Comparison of ENCODE assay signal across 7 cellular contexts in the genomic region with DNA sequence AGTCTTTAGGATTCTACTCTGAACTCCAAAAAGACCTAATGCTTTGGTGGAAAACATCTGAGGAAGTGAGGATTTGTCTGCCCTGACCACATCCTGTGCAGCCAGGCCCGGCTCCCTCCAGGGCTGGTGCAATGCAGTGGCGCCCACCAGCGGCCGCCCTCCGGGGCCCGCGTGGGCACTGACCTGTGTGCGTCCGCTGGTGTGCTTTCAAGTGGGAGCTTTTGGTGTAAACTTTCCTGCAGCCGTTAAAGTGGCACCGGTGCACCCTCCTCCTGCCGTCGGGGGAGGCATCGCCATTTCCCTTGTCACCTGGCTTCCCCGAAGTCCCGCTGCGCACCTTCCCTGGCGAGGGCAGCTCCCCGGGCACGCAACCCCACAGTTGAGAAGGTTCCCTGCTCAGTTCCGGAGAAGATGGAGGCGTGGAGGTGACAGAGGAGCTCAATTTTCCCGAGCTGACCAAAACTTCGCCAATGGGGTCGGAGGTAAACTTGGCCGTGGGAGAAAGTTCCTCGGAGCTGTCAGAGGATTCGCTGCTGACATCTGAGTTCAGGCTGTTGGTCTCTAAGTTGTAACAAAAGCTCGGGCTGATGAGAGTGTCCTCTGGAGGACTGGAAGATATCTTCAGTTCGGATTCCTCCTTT. TPM values are rescaled to one million over a fixed set of nuclear protein-coding genes. Genes with fewer than 3 reads are reported as not detected.
DNase-seq lines count a peak whose midpoint lies in the region; ATAC-seq and TF ChIP-seq lines count a peak whose summit lies in the region.

No MANE protein-coding gene starts in this region.

- H3K4me3 ChIP-seq in GM23338 (peak overlapping the region; percentile 86; the same call in 1 of the 2 replicates), upper lobe of left lung (peak overlapping the region; percentile 65 to 91 (median 78))

- no peak overlapping the region for H3K27ac ChIP-seq in GM23338 (ENCODE audit: low read depth)
- H3K27ac ChIP-seq in upper lobe of left lung, result peak overlapping the region; percentile 100

- DNase-seq in GM23338 (ENCODE audit: low spot score), result no peak
- peak; percentile 28 to 52 for DNase-seq in SW 1271 (lab: John Stamatoyannopoulos, UW)
- DNase-seq in central memory CD8-positive, alpha-beta T cell (ENCODE audit: low spot score in 2 of 2), result peak; percentile 31 to 38
- DNase-seq in medulla oblongata (ENCODE audit: extremely low spot score), result peak; percentile 57
- DNase-seq in upper lobe of left lung, result peak; percentile 76 to 92

- peaks cover 67% of the 10 kb centered on the region for H3K36me3 Mint-ChIP-seq in GM23338 (ENCODE audit: low read depth)
- peaks cover 99% of the 10 kb centered on the region for H3K36me3 Mint-ChIP-seq in central memory CD8-positive, alpha-beta T cell (ENCODE audit: insufficient read depth)

- no peaks in the 10 kb centered on the region for H3K9me3 ChIP-seq in upper lobe of left lung

- TF ChIP-seq CTCF in GM23338 (conservative IDR thresholded peaks at IDR 0.05; ENCODE audit: low read depth in 2 of 2) (peak; percentile 34 to 53), upper lobe of left lung (IDR thresholded peaks at IDR 0.05) (peak; percentile 37 to 76 (median 52))

- no peak for TF ChIP-seq EP300 in upper lobe of left lung (IDR thresholded peaks at IDR 0.05)

- H3K9me3 Mint-ChIP-seq in GM23338, result no peaks in the 10 kb centered on the region
- no peaks in the 10 kb centered on the region for H3K9me3 Mint-ChIP-seq in central memory CD8-positive, alpha-beta T cell

- H3K79me2 ChIP-seq in GM23338 (replicated peaks; ENCODE audit: insufficient read depth), result peaks cover 69% of the 10 kb centered on the region

- H3K27ac Mint-ChIP-seq in GM23338, result no peak overlapping the region
- peak overlapping the region; percentile 100 for H3K27ac Mint-ChIP-seq in central memory CD8-positive, alpha-beta T cell (ENCODE audit: low read depth)

- no peak overlapping the region for H2AFZ ChIP-seq in GM23338

- H3K27me3 ChIP-seq in GM23338 (ENCODE audit: insufficient read depth) (no peaks in the 10 kb centered on the region), upper lobe of left lung (no peaks in the 10 kb centered on the region)

- H3K4me1 Mint-ChIP-seq in GM23338, result peaks cover 36% of the 10 kb centered on the region
- peaks cover 84% of the 10 kb centered on the region for H3K4me1 Mint-ChIP-seq in central memory CD8-positive, alpha-beta T cell

- H3K9me2 ChIP-seq in GM23338 (ENCODE audit: insufficient read depth), result no peaks in the 10 kb centered on the region

- H3K4me1 ChIP-seq in GM23338 (ENCODE audit: insufficient read depth) (peaks cover 24% of the 10 kb centered on the region), upper lobe of left lung (peaks cover 47 to 59% (median 53%) of the 10 kb centered on the region in 4 donors)

- peaks cover 49% of the 10 kb centered on the region for H4K20me1 ChIP-seq in GM23338 (replicated peaks; ENCODE audit: insufficient read depth)

- peak overlapping the region; percentile 96 for H3K4me3 Mint-ChIP-seq in GM23338
- H3K4me3 Mint-ChIP-seq in central memory CD8-positive, alpha-beta T cell, result peak overlapping the region; percentile 97

- ATAC-seq in GM23338, result no peak
- ATAC-seq in central memory CD8-positive, alpha-beta T cell (replicated peaks; ENCODE audit: extremely low read depth, poor library complexity, severe bottlenecking), result no peak
- no peak for ATAC-seq in upper lobe of left lung (ENCODE audit: low FRiP score in 2 of 2)
- no peak for ATAC-seq in HG03135 (IDR thresholded peaks at IDR 0.05; ENCODE audit: unreplicated experiment)
- ATAC-seq in HG02938 (IDR thresholded peaks at IDR 0.05; ENCODE audit: unreplicated experiment), result no peak

- H3F3A ChIP-seq in GM23338 (replicated peaks; ENCODE audit: low read depth), result peaks cover 3% of the 10 kb centered on the region; the same call in 1 of the 2 replicates

- peak in 1 of 4 donors; percentile 17 for TF ChIP-seq POLR2A in upper lobe of left lung (IDR thresholded peaks at IDR 0.05)

- WGBS in upper lobe of left lung, 2 donors, result 43 to 50% methylated on average over 27 to 30 of the region's 30 CpGs

- H3K36me3 ChIP-seq in GM23338 (ENCODE audit: insufficient read depth), result peaks cover 50% of the 10 kb centered on the region
- peaks cover 30 to 61% (median 42%) of the 10 kb centered on the region in 4 donors for H3K36me3 ChIP-seq in upper lobe of left lung

- H3K4me2 ChIP-seq in GM23338, result peak overlapping the region; percentile 98

- peaks cover 33% of the 10 kb centered on the region for H3K27me3 Mint-ChIP-seq in GM23338 (ENCODE audit: insufficient read depth, low read depth, poor library complexity)
- no peaks in the 10 kb centered on the region for H3K27me3 Mint-ChIP-seq in central memory CD8-positive, alpha-beta T cell

TF ChIP-seq in GM23338, 12 proteins besides CTCF, POLR2A, EP300 and RAD21:
- TF ChIP-seq, protein P1, sequence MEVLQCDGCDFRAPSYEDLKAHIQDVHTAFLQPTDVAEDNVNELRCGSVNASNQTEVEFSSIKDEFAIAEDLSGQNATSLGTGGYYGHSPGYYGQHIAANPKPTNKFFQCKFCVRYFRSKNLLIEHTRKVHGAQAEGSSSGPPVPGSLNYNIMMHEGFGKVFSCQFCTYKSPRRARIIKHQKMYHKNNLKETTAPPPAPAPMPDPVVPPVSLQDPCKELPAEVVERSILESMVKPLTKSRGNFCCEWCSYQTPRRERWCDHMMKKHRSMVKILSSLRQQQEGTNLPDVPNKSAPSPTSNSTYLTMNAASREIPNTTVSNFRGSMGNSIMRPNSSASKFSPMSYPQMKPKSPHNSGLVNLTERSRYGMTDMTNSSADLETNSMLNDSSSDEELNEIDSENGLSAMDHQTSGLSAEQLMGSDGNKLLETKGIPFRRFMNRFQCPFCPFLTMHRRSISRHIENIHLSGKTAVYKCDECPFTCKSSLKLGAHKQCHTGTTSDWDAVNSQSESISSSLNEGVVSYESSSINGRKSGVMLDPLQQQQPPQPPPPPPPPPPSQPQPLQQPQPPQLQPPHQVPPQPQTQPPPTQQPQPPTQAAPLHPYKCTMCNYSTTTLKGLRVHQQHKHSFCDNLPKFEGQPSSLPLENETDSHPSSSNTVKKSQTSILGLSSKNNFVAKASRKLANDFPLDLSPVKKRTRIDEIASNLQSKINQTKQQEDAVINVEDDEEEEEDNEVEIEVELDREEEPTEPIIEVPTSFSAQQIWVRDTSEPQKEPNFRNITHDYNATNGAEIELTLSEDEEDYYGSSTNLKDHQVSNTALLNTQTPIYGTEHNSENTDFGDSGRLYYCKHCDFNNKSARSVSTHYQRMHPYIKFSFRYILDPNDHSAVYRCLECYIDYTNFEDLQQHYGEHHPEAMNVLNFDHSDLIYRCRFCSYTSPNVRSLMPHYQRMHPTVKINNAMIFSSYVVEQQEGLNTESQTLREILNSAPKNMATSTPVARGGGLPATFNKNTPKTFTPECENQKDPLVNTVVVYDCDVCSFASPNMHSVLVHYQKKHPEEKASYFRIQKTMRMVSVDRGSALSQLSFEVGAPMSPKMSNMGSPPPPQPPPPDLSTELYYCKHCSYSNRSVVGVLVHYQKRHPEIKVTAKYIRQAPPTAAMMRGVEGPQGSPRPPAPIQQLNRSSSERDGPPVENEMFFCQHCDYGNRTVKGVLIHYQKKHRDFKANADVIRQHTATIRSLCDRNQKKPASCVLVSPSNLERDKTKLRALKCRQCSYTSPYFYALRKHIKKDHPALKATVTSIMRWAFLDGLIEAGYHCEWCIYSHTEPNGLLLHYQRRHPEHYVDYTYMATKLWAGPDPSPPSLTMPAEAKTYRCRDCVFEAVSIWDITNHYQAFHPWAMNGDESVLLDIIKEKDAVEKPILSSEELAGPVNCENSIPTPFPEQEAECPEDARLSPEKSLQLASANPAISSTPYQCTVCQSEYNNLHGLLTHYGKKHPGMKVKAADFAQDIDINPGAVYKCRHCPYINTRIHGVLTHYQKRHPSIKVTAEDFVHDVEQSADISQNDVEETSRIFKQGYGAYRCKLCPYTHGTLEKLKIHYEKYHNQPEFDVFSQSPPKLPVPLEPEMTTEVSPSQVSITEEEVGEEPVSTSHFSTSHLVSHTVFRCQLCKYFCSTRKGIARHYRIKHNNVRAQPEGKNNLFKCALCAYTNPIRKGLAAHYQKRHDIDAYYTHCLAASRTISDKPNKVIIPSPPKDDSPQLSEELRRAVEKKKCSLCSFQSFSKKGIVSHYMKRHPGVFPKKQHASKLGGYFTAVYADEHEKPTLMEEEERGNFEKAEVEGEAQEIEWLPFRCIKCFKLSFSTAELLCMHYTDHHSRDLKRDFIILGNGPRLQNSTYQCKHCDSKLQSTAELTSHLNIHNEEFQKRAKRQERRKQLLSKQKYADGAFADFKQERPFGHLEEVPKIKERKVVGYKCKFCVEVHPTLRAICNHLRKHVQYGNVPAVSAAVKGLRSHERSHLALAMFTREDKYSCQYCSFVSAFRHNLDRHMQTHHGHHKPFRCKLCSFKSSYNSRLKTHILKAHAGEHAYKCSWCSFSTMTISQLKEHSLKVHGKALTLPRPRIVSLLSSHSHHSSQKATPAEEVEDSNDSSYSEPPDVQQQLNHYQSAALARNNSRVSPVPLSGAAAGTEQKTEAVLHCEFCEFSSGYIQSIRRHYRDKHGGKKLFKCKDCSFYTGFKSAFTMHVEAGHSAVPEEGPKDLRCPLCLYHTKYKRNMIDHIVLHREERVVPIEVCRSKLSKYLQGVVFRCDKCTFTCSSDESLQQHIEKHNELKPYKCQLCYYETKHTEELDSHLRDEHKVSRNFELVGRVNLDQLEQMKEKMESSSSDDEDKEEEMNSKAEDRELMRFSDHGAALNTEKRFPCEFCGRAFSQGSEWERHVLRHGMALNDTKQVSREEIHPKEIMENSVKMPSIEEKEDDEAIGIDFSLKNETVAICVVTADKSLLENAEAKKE (CRISPR knock-in tag; IDR thresholded peaks at IDR 0.05), result no peak
- no peak for TF ChIP-seq JUNB (IDR thresholded peaks at IDR 0.05; ENCODE audit: unreplicated experiment)
- TF ChIP-seq STAT1 (IDR thresholded peaks at IDR 0.05; ENCODE audit: unreplicated experiment), result no peak
- no peak for TF ChIP-seq EZH2phosphoT487 (IDR thresholded peaks at IDR 0.05; ENCODE audit: unreplicated experiment)

RNA-seq across cellular contexts. Expression of gene KLF6, which starts 3.4 kb away (rescaled TPM):
- total RNA-seq in GM23338 (2014; rRNA removed; shearing (Covaris generic)), result 18.0 and 19.6 TPM in 2 replicates
- 25.7 and 35.4 TPM in 2 replicates for polyA plus RNA-seq in GM23338 (2016; fragmentation: Nextera tagmentation; extraction: Ambion mirVana)
- total RNA-seq in upper lobe of left lung, result 100 to 1,000 TPM; 164 to 439 (median 249) TPM
